Comparison of ENCODE assay signal across 7 cellular contexts in genomic region chr12:6312529-6313325, GRCh38. TPM values are rescaled to one million over a fixed set of nuclear protein-coding genes. Genes with fewer than 3 reads are reported as not detected.
A peak's percentile ranks its signal among the peaks of the same experiment; 100 is the strongest.
DNase-seq lines count a peak whose midpoint lies in the region; ATAC-seq and TF ChIP-seq lines count a peak whose summit lies in the region.

No MANE protein-coding gene starts in this region.

- H3K4me1 ChIP-seq in PC-9 (replicated peaks; ENCODE audit: insufficient read depth) (peaks cover 54% of the 10 kb centered on the region), lower lobe of right lung (peaks cover 30% of the 10 kb centered on the region)

- peak; percentile 68 for DNase-seq in H4 (ENCODE audit: low spot score)
- peak; percentile 96 for DNase-seq in PC-9
- DNase-seq in lower lobe of right lung = peak; percentile 79
- no peak for DNase-seq in NK-92 (lab: John Stamatoyannopoulos, UW; ENCODE audit: unreplicated experiment)
- DNase-seq in NCI-H226 = no peak

- ATAC-seq in GM18502 (IDR thresholded peaks at IDR 0.05; ENCODE audit: poor library complexity, unreplicated experiment) = peak; percentile 67
- ATAC-seq in lower lobe of right lung = peak; percentile 67 to 78
- ATAC-seq in HG03521 (IDR thresholded peaks at IDR 0.05; ENCODE audit: unreplicated experiment) = no peak

- H3K36me3 ChIP-seq in PC-9 (ENCODE audit: low read depth) (peaks cover 25% of the 10 kb centered on the region), lower lobe of right lung (no peaks in the 10 kb centered on the region)

- CTCF ChIA-PET in PC-9 (lab: Charles Lee) = interaction anchor here (0.7 to 1.5 kb wide), 8 partner anchors 11 to 240 kb away, joined by 3 to 6 read pairs (median 4); no protein-coding TSS in a partner anchor

- BruUV-seq in PC-9 (replicated peaks; lab: Mats Ljungman, UMichigan) = TSS peak; percentile 18

- H3K4me3 ChIP-seq in PC-9 (peak overlapping the region; percentile 33; the same call in 1 of the 2 replicates), lower lobe of right lung (no peak overlapping the region)

- TF ChIP-seq CTCF in PC-9 (conservative IDR thresholded peaks at IDR 0.05) = no peak
- no peak for TF ChIP-seq CTCF in lower lobe of right lung (IDR thresholded peaks at IDR 0.05)

- H2AFZ ChIP-seq in PC-9 = no peak overlapping the region

- H3K79me2 ChIP-seq in PC-9 (ENCODE audit: low read depth) = peaks cover 33% of the 10 kb centered on the region

- intact Hi-C loops in PC-9 (cut with micrococcal nuclease; ENCODE audit: unreplicated experiment) = loop anchor here (1.0 to 2.0 kb wide), 7 partner anchors 17 to 116 kb away; no protein-coding TSS in a partner anchor
- intact Hi-C loops in lower lobe of right lung (cut with DNase I) = no loop called here

- peak overlapping the region; percentile 91 for H3K4me2 ChIP-seq in PC-9

- peaks cover 40% of the 10 kb centered on the region for H3F3A ChIP-seq in PC-9 (ENCODE audit: insufficient read depth, low read depth)

- POLR2A ChIA-PET in PC-9 (lab: Charles Lee; ENCODE audit: unreplicated experiment) = interaction anchor here (0.5 to 1.5 kb wide), 17 partner anchors 11 to 377 kb away, joined by 3 to 29 read pairs (median 5); partner anchors contain the start of genes GAPDH and ZNF384

- H3K27me3 ChIP-seq in PC-9 (ENCODE audit: insufficient read depth, low read depth) (no peaks in the 10 kb centered on the region), lower lobe of right lung (ENCODE audit: low read depth) (peaks cover 13% of the 10 kb centered on the region)

- H4K20me1 ChIP-seq in PC-9 (ENCODE audit: insufficient read depth) = no peaks in the 10 kb centered on the region

- no peaks in the 10 kb centered on the region for H3K9me3 ChIP-seq in PC-9 (ENCODE audit: insufficient read depth, low read depth)
- no peaks in the 10 kb centered on the region for H3K9me3 ChIP-seq in lower lobe of right lung

- H3K9me2 ChIP-seq in PC-9 (ENCODE audit: insufficient read depth) = no peaks in the 10 kb centered on the region

- peak overlapping the region; percentile 97 for H3K27ac ChIP-seq in PC-9
- H3K27ac ChIP-seq in lower lobe of right lung = peak overlapping the region; percentile 54

RNA-seq across cellular contexts. Expression of gene PLEKHG6, which starts 2.2 kb away (rescaled TPM):
- 0.10 TPM in 1 of 2 replicates, not detected in the other for total RNA-seq in H4 (2014; rRNA removed; shearing (Covaris generic))
- total RNA-seq in PC-9 (2021) = 86.5 and 89.9 TPM in 2 replicates
- 2.9 TPM for total RNA-seq in lower lobe of right lung

RNA-seq across cellular contexts. Expression of gene TNFRSF1A, which starts 29.1 kb away (rescaled TPM):
- total RNA-seq in H4 (2014; rRNA removed; shearing (Covaris generic)) = 320 and 327 TPM in 2 replicates
- 144 and 165 TPM in 2 replicates for total RNA-seq in PC-9 (2021)
- total RNA-seq in lower lobe of right lung = 165 TPM

Comparison
In these comparisons a context has a peak if more than half of its experiments do, and no peak if none do; other contexts are left out.
1. DNase-seq: peak in H4 (single experiment), PC-9 (2 of 2) and lower lobe of right lung (single experiment); none in NK-92 (single experiment) and NCI-H226 (single experiment).
2. RNA of gene PLEKHG6, which starts 2.2 kb away (total RNA-seq): 86.5 to 89.9 TPM in PC-9; 2.9 TPM in lower lobe of right lung (single experiment) and 0.10 TPM in H4; every median in the first group is over 10 times any median in the second.